Comparison of ENCODE assay signal across 9 cellular contexts in genomic region chr12:42327227-42327590, GRCh38. TPM values are rescaled to one million over a fixed set of nuclear protein-coding genes. Genes with fewer than 3 reads are reported as not detected.
DNase-seq lines count a peak whose midpoint lies in the region; FAIRE-seq and TF ChIP-seq lines count a peak whose summit lies in the region.
"Had no signal": no experiment of that assay in that cellular context is flagged by ENCODE, and none has a peak within 500 bp of the region (broad histone marks: within the 10 kb centered on the region; RNA-seq: fewer than 3 reads in every experiment).

No MANE protein-coding gene starts in this region.

- 40 to 55% (median 54%) methylated on average over 2 of the region's 2 CpGs for WGBS in ovary, 3 donors

- no peaks in the 10 kb centered on the region for H3K9me1 ChIP-seq in endothelial cell of umbilical vein (replicated peaks; ENCODE audit: control insufficient read depth, extremely low read depth, insufficient read depth, low read length)

- H3K4me2 ChIP-seq in OCI-LY7 (ENCODE audit: low read length) (peak overlapping the region; percentile 83), endothelial cell of umbilical vein (ENCODE audit: insufficient read depth, low read length) (peak overlapping the region; percentile 93)

- FAIRE-seq in endothelial cell of umbilical vein (lab: Jason Lieb, UNC) (no peak), D721Med (lab: Jason Lieb, UNC) (no peak)

- H3K36me3 ChIP-seq in Caco-2 (ENCODE audit: control insufficient read depth, insufficient read depth, low read length) = no peaks in the 10 kb centered on the region
- peaks cover 17% of the 10 kb centered on the region; the same call in 1 of the 2 replicates for H3K36me3 ChIP-seq in OCI-LY7 (ENCODE audit: insufficient read depth, low read length)
- H3K36me3 ChIP-seq in endothelial cell of umbilical vein (ENCODE audit: control insufficient read depth in 2 of 2, extremely low read depth in 1 of 2, insufficient read depth in 2 of 2, low read length in 2 of 2) = no peaks in the 10 kb centered on the region
- H3K36me3 ChIP-seq in ovary = no peaks in the 10 kb centered on the region

- DNase-seq in Caco-2 (no peak), OCI-LY7 (ENCODE audit: low spot score) (no peak), endothelial cell of umbilical vein (ENCODE audit: low read depth, low spot score) (no peak), ovary (no peak), NCI-H2171 (lab: John Stamatoyannopoulos, UW) (no peak), NOMO-1 (lab: John Stamatoyannopoulos, UW; ENCODE audit: unreplicated experiment in 2 of 2) (no peak), D721Med (ENCODE audit: insufficient read length, low spot score) (no peak), putamen (ENCODE audit: low spot score) (no peak)
- DNase-seq: NCI-H1048 had no signal

- POLR2A ChIA-PET in Caco-2 (lab: Charles Lee) = no interaction called here
- POLR2A ChIA-PET in OCI-LY7 (lab: Charles Lee) = interaction anchor here (0.6 to 1.8 kb wide), 9 partner anchors 9 to 724 kb away, joined by 3 to 13 read pairs (median 4); no protein-coding TSS in a partner anchor
- POLR2A ChIA-PET in endothelial cell of umbilical vein (lab: Charles Lee) = no interaction called here

- H3K27me3 Mint-ChIP-seq in Caco-2 (ENCODE audit: insufficient read depth, unreplicated experiment) = no peaks in the 10 kb centered on the region

- TF ChIP-seq CTCF in Caco-2 (IDR thresholded peaks at IDR 0.05; ENCODE audit: insufficient read depth in 1 of 2, low read depth in 1 of 2, low read length in 1 of 2, severe bottlenecking in 1 of 2, unreplicated experiment in 1 of 2) = no peak
- no peak for TF ChIP-seq CTCF in OCI-LY7 (conservative IDR thresholded peaks at IDR 0.05; ENCODE audit: low read length)
- TF ChIP-seq CTCF in endothelial cell of umbilical vein (IDR thresholded peaks at IDR 0.05; ENCODE audit: extremely low read depth in 1 of 2, insufficient read depth in 1 of 2, low read depth in 1 of 2, low read length in 2 of 2) = no peak
- no peak for TF ChIP-seq CTCF in ovary (IDR thresholded peaks at IDR 0.05)
- TF ChIP-seq CTCF in D721Med (IDR thresholded peaks at IDR 0.05; ENCODE audit: insufficient read depth, missing control alignments) = no peak

- no peak for TF ChIP-seq EP300 in ovary (IDR thresholded peaks at IDR 0.05)

- H3K27ac Mint-ChIP-seq in Caco-2 (ENCODE audit: unreplicated experiment) = peak overlapping the region; percentile 100

- no TSS peak for BruUV-seq in Caco-2 (replicated peaks; lab: Mats Ljungman, UMichigan)
- BruUV-seq in OCI-LY7 (replicated peaks; lab: Mats Ljungman, UMichigan) = no TSS peak
- no TSS peak for BruUV-seq in endothelial cell of umbilical vein (replicated peaks; lab: Mats Ljungman, UMichigan)

- H3K4me3 Mint-ChIP-seq in Caco-2 (ENCODE audit: unreplicated experiment) = peak overlapping the region; percentile 100

- H3K36me3 Mint-ChIP-seq in Caco-2 (ENCODE audit: insufficient read depth, unreplicated experiment) = peaks cover 9% of the 10 kb centered on the region

- peak overlapping the region; percentile 57 for H3K4me3 ChIP-seq in Caco-2 (ENCODE audit: low read depth, low read length)
- H3K4me3 ChIP-seq in OCI-LY7 (ENCODE audit: low read depth, low read length, poor library complexity, severe bottlenecking) = peak overlapping the region; percentile 95
- H3K4me3 ChIP-seq in endothelial cell of umbilical vein (replicated peaks in 1 of 3; ENCODE audit: insufficient read depth in 1 of 3, low read depth in 1 of 3, low read length in 3 of 3) = peak overlapping the region in 2 of 3 experiments; percentile 64 to 97
- peak overlapping the region; percentile 59 for H3K4me3 ChIP-seq in ovary

- no peaks in the 10 kb centered on the region for H3K9me3 Mint-ChIP-seq in Caco-2 (ENCODE audit: unreplicated experiment)

- intact Hi-C loops in Caco-2 (cut with micrococcal nuclease; ENCODE audit: unreplicated experiment) (loop anchor here (2.0 kb wide), 1 partner anchor 88 kb away; the partner anchor contains the start of gene YAF2), OCI-LY7 (cut with micrococcal nuclease; ENCODE audit: unreplicated experiment) (loop anchor here (5.0 kb wide), 2 partner anchors 140 to 185 kb away; partner anchors contain the start of gene GXYLT1), endothelial cell of umbilical vein (cut with micrococcal nuclease) (loop anchor here (10.0 kb wide), 1 partner anchor 302 kb away; no protein-coding TSS in a partner anchor), ovary (cut with DNase I) (loop anchor here in 2 of 4 donors (10.0 kb wide), 1 partner anchor 92 kb away; the partner anchor contains the start of gene YAF2 (in 2 of the 2))

- H2AFZ ChIP-seq in OCI-LY7 (ENCODE audit: low read length) (no peak overlapping the region), endothelial cell of umbilical vein (ENCODE audit: low read depth, low read length) (no peak overlapping the region)

- dilution Hi-C loops in endothelial cell of umbilical vein (cut with MboI; ENCODE audit: extremely low pct_ligation_motif_present, low sequenced_read_pairs) = no loop called here

- TF ChIP-seq POLR2A in endothelial cell of umbilical vein (IDR thresholded peaks at IDR 0.05; ENCODE audit: low read depth, low read length) (no peak), ovary (IDR thresholded peaks at IDR 0.05) (no peak)

- CTCF ChIA-PET in Caco-2 (lab: Charles Lee) = interaction anchor here (0.5 kb wide), 1 partner anchor 36 kb away, joined by 6 read pairs; no protein-coding TSS in a partner anchor
- CTCF ChIA-PET in OCI-LY7 (lab: Charles Lee; ENCODE audit: unreplicated experiment) = interaction anchor here (0.6 kb wide), 1 partner anchor 29 kb away, joined by 3 read pairs; no protein-coding TSS in a partner anchor
- CTCF ChIA-PET in endothelial cell of umbilical vein (lab: Charles Lee) = interaction anchor here (1.7 kb wide), 1 partner anchor 235 kb away, joined by 3 read pairs; no protein-coding TSS in a partner anchor

- peak overlapping the region; percentile 85 for H3K9ac ChIP-seq in endothelial cell of umbilical vein (replicated peaks; ENCODE audit: extremely low read depth, insufficient read depth, low read length)

- peaks cover 13% of the 10 kb centered on the region for H3K4me1 Mint-ChIP-seq in Caco-2 (ENCODE audit: low read depth, unreplicated experiment)

- H3K9me2 ChIP-seq in OCI-LY7 (ENCODE audit: insufficient read depth, low read length) = no peaks in the 10 kb centered on the region

- H4K20me1 ChIP-seq in OCI-LY7 (ENCODE audit: insufficient read depth, low read length) (peaks cover 32% of the 10 kb centered on the region), endothelial cell of umbilical vein (replicated peaks; ENCODE audit: control insufficient read depth, extremely low read depth, insufficient read depth, low read length) (no peaks in the 10 kb centered on the region)

- H3K27me3 ChIP-seq in Caco-2 (replicated peaks; ENCODE audit: control insufficient read depth, insufficient read depth, low read length) = no peaks in the 10 kb centered on the region
- H3K27me3 ChIP-seq in endothelial cell of umbilical vein (ENCODE audit: control insufficient read depth in 2 of 2, insufficient read depth in 2 of 2, low read length in 2 of 2) = no peaks in the 10 kb centered on the region
- no peaks in the 10 kb centered on the region for H3K27me3 ChIP-seq in ovary

- H3K9me3 ChIP-seq in Caco-2 (no peaks in the 10 kb centered on the region), OCI-LY7 (ENCODE audit: low read length) (no peaks in the 10 kb centered on the region), endothelial cell of umbilical vein (replicated peaks; ENCODE audit: control insufficient read depth, insufficient read depth, low read length) (no peaks in the 10 kb centered on the region), ovary (no peaks in the 10 kb centered on the region)

- peak overlapping the region; percentile 69 for H3K27ac ChIP-seq in OCI-LY7 (ENCODE audit: low read depth, low read length, poor library complexity, severe bottlenecking)
- H3K27ac ChIP-seq in endothelial cell of umbilical vein (ENCODE audit: insufficient read depth, low read depth, low read length) = peak overlapping the region; percentile 58
- no peak overlapping the region for H3K27ac ChIP-seq in ovary

- H3K4me1 ChIP-seq in Caco-2 (peaks cover 18% of the 10 kb centered on the region), OCI-LY7 (ENCODE audit: insufficient read depth, low read length, poor library complexity, severe bottlenecking) (peaks cover 49% of the 10 kb centered on the region), endothelial cell of umbilical vein (ENCODE audit: control insufficient read depth, extremely low read depth, insufficient read depth, low read length) (peaks cover 21% of the 10 kb centered on the region), ovary (ENCODE audit: insufficient read depth) (peaks cover 7% of the 10 kb centered on the region)

- H3K79me2 ChIP-seq in OCI-LY7 (ENCODE audit: insufficient read depth, low read depth, low read length) = peaks cover 75% of the 10 kb centered on the region
- H3K79me2 ChIP-seq in endothelial cell of umbilical vein (ENCODE audit: control insufficient read depth, insufficient read depth, low read length) = peaks cover 62% of the 10 kb centered on the region

RNA-seq across cellular contexts. Expression of gene PPHLN1, which starts 1.2 kb away (rescaled TPM):
- total RNA-seq in Caco-2 (2022) (83.7 and 87.6 TPM in 2 replicates), OCI-LY7 (2022) (90.2 and 95.3 TPM in 2 replicates), endothelial cell of umbilical vein (58.0 and 62.2 TPM in 2 replicates), ovary (10 to 100 TPM; 42.0 to 68.9 (median 53.8) TPM)
- total RNA-seq in OCI-LY7 (2014; rRNA removed; shearing (Covaris generic)) = 97.6 and 115 TPM in 2 replicates
- polyA plus RNA-seq in endothelial cell of umbilical vein (19.5 and 23.4 TPM in 2 replicates), ovary (10 to 100 TPM; 35.6 to 62.0 TPM)
- 35.4 and 38.2 TPM in 2 replicates for polyA plus RNA-seq in endothelial cell of umbilical vein (2011; cell fraction: cytosol; rRNA removed)
- 60.5 and 80.6 TPM in 2 replicates for polyA plus RNA-seq in endothelial cell of umbilical vein (2011; cell fraction: nucleus; rRNA removed)
- 72.4 and 84.5 TPM in 2 replicates for polyA plus RNA-seq in endothelial cell of umbilical vein (2012)
- 27.8 and 46.7 TPM in 2 replicates for polyA minus RNA-seq in endothelial cell of umbilical vein
- polyA minus RNA-seq in endothelial cell of umbilical vein (2011; cell fraction: cytosol; rRNA and poly(A)+ RNA removed) = 23.5 TPM
- 44.6 and 61.2 TPM in 2 replicates for polyA minus RNA-seq in endothelial cell of umbilical vein (2011; cell fraction: nucleus; rRNA and poly(A)+ RNA removed)

RNA-seq across cellular contexts. Expression of gene ZCRB1, which starts 1.3 kb away (rescaled TPM):
- total RNA-seq in Caco-2 (2022) = 46.6 and 52.1 TPM in 2 replicates
- 25.7 and 29.7 TPM in 2 replicates for total RNA-seq in OCI-LY7 (2014; rRNA removed; shearing (Covaris generic))
- 56.0 and 68.5 TPM in 2 replicates for total RNA-seq in OCI-LY7 (2022)
- 52.9 and 55.3 TPM in 2 replicates for total RNA-seq in endothelial cell of umbilical vein
- 10.9 and 13.2 TPM in 2 replicates for polyA plus RNA-seq in endothelial cell of umbilical vein
- polyA plus RNA-seq in endothelial cell of umbilical vein (2011; cell fraction: cytosol; rRNA removed) = 19.2 and 21.4 TPM in 2 replicates
- polyA plus RNA-seq in endothelial cell of umbilical vein (2011; cell fraction: nucleus; rRNA removed) = 11.3 and 13.3 TPM in 2 replicates
- polyA plus RNA-seq in endothelial cell of umbilical vein (2012) = 52.0 and 62.2 TPM in 2 replicates
- polyA minus RNA-seq in endothelial cell of umbilical vein = 16.4 and 31.5 TPM in 2 replicates
- 30.8 TPM for polyA minus RNA-seq in endothelial cell of umbilical vein (2011; cell fraction: cytosol; rRNA and poly(A)+ RNA removed)
- polyA minus RNA-seq in endothelial cell of umbilical vein (2011; cell fraction: nucleus; rRNA and poly(A)+ RNA removed) = 3.8 and 10.6 TPM in 2 replicates
- 10 to 100 TPM; 26.5 to 50.9 (median 41.5) TPM for total RNA-seq in ovary
- polyA plus RNA-seq in ovary = 10 to 100 TPM; 38.6 to 61.6 TPM

Comparison
In these comparisons a context has a peak if more than half of its experiments do, and no peak if none do; other contexts are left out.
1. H3K27ac ChIP-seq: peak in OCI-LY7 (single experiment) and endothelial cell of umbilical vein (single experiment); none in ovary (0 of 2).
2. Peak in every context shown above with its lines, with median percentiles within 50 percentile points of each other: H3K4me3 ChIP-seq.